In the genomic region with DNA sequence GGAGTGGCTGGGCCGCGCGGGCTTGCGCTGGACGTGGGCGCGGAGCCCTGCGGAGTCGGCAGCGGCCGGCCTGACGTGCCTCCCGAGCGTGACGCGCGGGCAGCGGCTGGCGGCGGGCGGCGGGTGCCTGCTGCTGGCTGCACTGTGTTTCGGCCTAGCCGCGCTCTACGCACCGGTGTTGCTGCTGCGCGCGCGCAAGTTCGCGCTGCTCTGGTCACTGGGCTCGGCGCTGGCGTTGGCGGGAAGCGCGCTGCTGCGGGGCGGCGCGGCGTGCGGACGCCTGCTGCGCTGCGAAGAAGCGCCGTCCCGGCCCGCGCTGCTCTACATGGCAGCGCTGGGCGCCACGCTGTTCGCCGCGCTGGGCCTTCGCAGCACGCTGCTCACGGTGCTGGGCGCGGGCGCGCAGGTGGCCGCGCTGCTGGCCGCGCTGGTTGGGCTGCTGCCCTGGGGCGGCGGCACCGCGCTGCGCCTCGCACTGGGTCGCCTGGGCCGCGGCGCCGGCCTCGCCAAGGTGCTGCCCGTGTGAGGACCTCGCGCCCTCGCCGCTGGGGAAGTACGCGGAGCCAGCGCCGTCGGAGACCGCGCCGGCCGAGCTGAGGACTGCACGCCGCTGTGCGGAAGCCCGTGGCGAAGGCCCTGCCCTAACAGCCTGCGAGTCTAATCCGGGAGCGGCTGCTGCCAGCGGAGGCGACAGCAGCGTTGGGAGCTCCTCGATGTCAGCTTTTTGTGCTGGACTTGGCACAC, we compare ENCODE assay signal across 8 cellular contexts. TPM values are rescaled to one million over a fixed set of nuclear protein-coding genes. Genes with fewer than 3 reads are reported as not detected.
A peak's percentile ranks its signal among the peaks of the same experiment; 100 is the strongest.
DNase-seq lines count a peak whose midpoint lies in the region; ATAC-seq and TF ChIP-seq lines count a peak whose summit lies in the region.

No MANE protein-coding gene starts in this region.

- peaks cover 8% of the 10 kb centered on the region for H3K27me3 Mint-ChIP-seq in brain

- peaks cover 47% of the 10 kb centered on the region for H3K4me1 Mint-ChIP-seq in brain

- peak overlapping the region; percentile 82 for H3K9ac ChIP-seq in iPS-20b (ENCODE audit: low read depth, low read length)

- H3K9me3 ChIP-seq in iPS-20b (ENCODE audit: insufficient read depth, low read depth, low read length) = no peaks in the 10 kb centered on the region

- H3K36me3 Mint-ChIP-seq in brain = peaks cover 20% of the 10 kb centered on the region

- H3K4me3 ChIP-seq in iPS-20b (ENCODE audit: low read length) (peak overlapping the region; percentile 78), skin epidermis (peak overlapping the region; percentile 50 to 93 (median 66))

- H3K27ac ChIP-seq in iPS-20b (ENCODE audit: low read length) (no peak overlapping the region), skin epidermis (peak overlapping the region; percentile 82 to 99 (median 95))

- no peaks in the 10 kb centered on the region for H3K27me3 ChIP-seq in iPS-20b (ENCODE audit: insufficient read depth, low read length)

- peak; percentile 37 for ATAC-seq in HG02943 (IDR thresholded peaks at IDR 0.05; ENCODE audit: low read depth, unreplicated experiment)

- no peaks in the 10 kb centered on the region for H3K9me3 Mint-ChIP-seq in brain

- DNase-seq in NCI-H187 (lab: John Stamatoyannopoulos, UW) (peak; percentile 9 to 28), NCI-H187 treated with DMSO at 0.1 percent for 48 hours (lab: John Stamatoyannopoulos, UW) (no peak), NCI-H2029 (lab: John Stamatoyannopoulos, UW) (peak; percentile 44), UCSD-AML1 (lab: John Stamatoyannopoulos, UW; ENCODE audit: unreplicated experiment) (peak; percentile 86)

- peaks cover 22% of the 10 kb centered on the region for H3K4me1 ChIP-seq in iPS-20b (ENCODE audit: insufficient read depth, low read length)

- peak in 1 of 2 experiments; percentile 34 for TF ChIP-seq CTCF in brain (conservative IDR thresholded peaks at IDR 0.05)

- H3K36me3 ChIP-seq in iPS-20b (ENCODE audit: insufficient read depth, low read depth, low read length) = peaks cover 41% of the 10 kb centered on the region

- H3K27ac Mint-ChIP-seq in brain = peak overlapping the region; percentile 94 to 99 (median 98)

- peak overlapping the region; percentile 92 to 93 (median 92) for H3K4me3 Mint-ChIP-seq in brain

RNA-seq across cellular contexts. Expression of a gene that starts 0.5 kb away (rescaled TPM):
- 5.2 TPM for polyA plus RNA-seq in brain (ENCODE audit: insufficient read depth, low read depth, low replicate concordance)

RNA-seq across cellular contexts. Expression of a gene that starts 26.5 kb away (rescaled TPM):
- 10.5 TPM for polyA plus RNA-seq in brain (ENCODE audit: insufficient read depth, low read depth, low replicate concordance)

RNA-seq across cellular contexts. Expression of a gene that starts 55.9 kb away (rescaled TPM):
- polyA plus RNA-seq in brain (ENCODE audit: insufficient read depth, low read depth, low replicate concordance) = 15.5 TPM
